Comparison of ENCODE assay signal across 8 cellular contexts in the genomic region with DNA sequence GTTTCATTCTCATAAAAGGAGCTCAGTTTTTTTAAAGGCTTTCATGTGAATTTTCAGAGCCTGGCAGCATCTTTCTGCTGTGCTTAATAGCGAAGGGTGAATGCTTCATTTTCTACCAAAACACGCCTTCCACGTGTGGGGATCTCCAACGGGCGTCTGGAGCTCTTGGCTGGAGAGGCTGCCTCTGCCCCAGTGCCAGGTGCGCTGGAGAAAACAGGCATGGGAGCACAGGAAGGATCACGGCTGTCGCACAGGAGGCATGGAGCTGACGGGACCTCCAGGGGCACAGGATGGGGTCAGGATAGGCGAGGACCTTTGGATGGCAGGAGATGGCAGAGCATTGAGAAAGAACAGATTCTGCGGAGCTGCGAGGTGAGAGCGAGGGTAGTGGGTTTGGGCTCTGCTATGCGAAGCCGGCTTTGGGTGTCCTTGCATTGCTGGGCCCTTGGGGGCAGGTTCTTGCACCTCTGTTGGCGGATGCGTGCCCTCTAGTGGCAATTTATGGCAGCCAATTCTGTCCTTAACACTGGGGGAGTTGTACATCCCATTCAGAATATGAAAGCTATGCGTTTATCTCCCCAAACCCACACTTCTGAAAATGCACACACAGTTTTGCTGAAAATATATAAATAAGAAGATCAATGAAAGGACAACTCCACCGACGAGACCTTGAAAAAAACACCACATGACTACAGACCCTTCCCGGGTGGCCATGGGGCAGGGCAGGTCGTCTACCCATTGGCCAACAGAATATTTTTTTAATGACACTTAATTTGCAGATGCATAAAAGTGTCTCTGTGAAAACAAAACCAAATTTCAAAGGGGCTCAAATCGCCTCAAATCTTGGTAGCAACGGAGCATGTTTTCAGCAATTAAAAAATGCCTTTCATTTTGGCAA.
DNase-seq lines count a peak whose midpoint lies in the region; ATAC-seq and TF ChIP-seq lines count a peak whose summit lies in the region.

No MANE protein-coding gene starts in this region.

- ATAC-seq in GM18508 (IDR thresholded peaks at IDR 0.05; ENCODE audit: insufficient read depth, unreplicated experiment) = peak; percentile 75
- peak; percentile 91 for ATAC-seq in HG02973 (IDR thresholded peaks at IDR 0.05; ENCODE audit: unreplicated experiment)
- peak; percentile 71 for ATAC-seq in activated CD8-positive, alpha-beta memory T cell treated with anti-CD3 and anti-CD28 coated beads, Interleukin-2, amount 10 ng/mL, durations not matched to agents 7 days and 5 days
- ATAC-seq in left ventricle myocardium superior = peak; percentile 74

- H3K27me3 Mint-ChIP-seq in activated CD8-positive, alpha-beta memory T cell treated with anti-CD3 and anti-CD28 coated beads, Interleukin-2, amount 10 ng/mL, durations not matched to agents 7 days and 5 days = peaks cover 5% of the 10 kb centered on the region

- no peaks in the 10 kb centered on the region for H3K27me3 ChIP-seq in BJ (ENCODE audit: control insufficient read depth, insufficient read depth, low read length)
- no peaks in the 10 kb centered on the region for H3K27me3 ChIP-seq in uterus

- H3K9me3 Mint-ChIP-seq in activated CD8-positive, alpha-beta memory T cell treated with anti-CD3 and anti-CD28 coated beads, Interleukin-2, amount 10 ng/mL, durations not matched to agents 7 days and 5 days (ENCODE audit: low read depth) = no peaks in the 10 kb centered on the region

- no peak for TF ChIP-seq POLR2A in uterus (IDR thresholded peaks at IDR 0.05)

- H3K27ac Mint-ChIP-seq in activated CD8-positive, alpha-beta memory T cell treated with anti-CD3 and anti-CD28 coated beads, Interleukin-2, amount 10 ng/mL, durations not matched to agents 7 days and 5 days = no peak overlapping the region

- CTCF ChIA-PET in BJ (lab: Yijun Ruan, JAX) = interaction anchor here (0.7 to 4.2 kb wide), 14 partner anchors 9 to 667 kb away, joined by 3 to 21 read pairs (median 4); no protein-coding TSS in a partner anchor
- CTCF ChIA-PET in activated CD8-positive, alpha-beta memory T cell treated with anti-CD3 and anti-CD28 coated beads, Interleukin-2, amount 10 ng/mL, durations not matched to agents 7 days and 5 days (lab: Charles Lee) = interaction anchor here (1.3 to 2.5 kb wide), 5 partner anchors 14 to 732 kb away, joined by 3 to 14 read pairs (median 5); no protein-coding TSS in a partner anchor

- intact Hi-C loops in left ventricle myocardium superior (cut with micrococcal nuclease) (no loop called here), uterus (cut with DNase I; ENCODE audit: low total_unique reads) (no loop called here)

- no peaks in the 10 kb centered on the region for H3K4me1 ChIP-seq in uterus

- no peaks in the 10 kb centered on the region for H3K4me1 Mint-ChIP-seq in activated CD8-positive, alpha-beta memory T cell treated with anti-CD3 and anti-CD28 coated beads, Interleukin-2, amount 10 ng/mL, durations not matched to agents 7 days and 5 days

- H3K27ac ChIP-seq in uterus = no peak overlapping the region

- POLR2A ChIA-PET in BJ (lab: Charles Lee) = no interaction called here

- no peak overlapping the region for H3K4me3 Mint-ChIP-seq in activated CD8-positive, alpha-beta memory T cell treated with anti-CD3 and anti-CD28 coated beads, Interleukin-2, amount 10 ng/mL, durations not matched to agents 7 days and 5 days

- no peaks in the 10 kb centered on the region for H3K9me3 ChIP-seq in uterus

- no peak overlapping the region for H3K4me3 ChIP-seq in BJ (ENCODE audit: low read depth, low read length)
- no peak overlapping the region for H3K4me3 ChIP-seq in uterus

- H3K36me3 Mint-ChIP-seq in activated CD8-positive, alpha-beta memory T cell treated with anti-CD3 and anti-CD28 coated beads, Interleukin-2, amount 10 ng/mL, durations not matched to agents 7 days and 5 days = no peaks in the 10 kb centered on the region

- DNase-seq in BJ (ENCODE audit: low read depth) (no peak), NCI-H460 (ENCODE audit: extremely low read depth, low read depth) (peak; percentile 46), left ventricle myocardium superior (peak; percentile 41), uterus (no peak)
- peak; percentile 68 for DNase-seq in activated CD8-positive, alpha-beta memory T cell treated with anti-CD3 and anti-CD28 coated beads, Interleukin-2, amount 10 ng/mL, durations not matched to agents 7 days and 5 days
- peak in 3 of 4 experiments; percentile 1 to 14 (median 4) for DNase-seq in stimulated activated CD4-positive, alpha-beta T cell treated with anti-CD3 and anti-CD28 coated beads, Interleukin-1b, Interleukin-23, amount 100 ng/mL, for 24 hours (ENCODE audit: low read depth in 4 of 4, low spot score in 1 of 4)

- no peaks in the 10 kb centered on the region for H3K36me3 ChIP-seq in BJ (ENCODE audit: control insufficient read depth, insufficient read depth, low read length)
- H3K36me3 ChIP-seq in uterus = no peaks in the 10 kb centered on the region

- TF ChIP-seq CTCF in BJ (IDR thresholded peaks at IDR 0.05; ENCODE audit: insufficient read depth, low read depth, low read length) (peak; percentile 70), uterus (IDR thresholded peaks at IDR 0.05) (no peak)

Comparison
In these comparisons a context has a peak if more than half of its experiments do, and no peak if none do; other contexts are left out.
1. DNase-seq: peak in NCI-H460 (single experiment), activated CD8-positive, alpha-beta memory T cell treated with anti-CD3 and anti-CD28 coated beads, Interleukin-2, amount 10 ng/mL, durations not matched to agents 7 days and 5 days (single experiment), left ventricle myocardium superior (single experiment) and stimulated activated CD4-positive, alpha-beta T cell treated with anti-CD3 and anti-CD28 coated beads, Interleukin-1b, Interleukin-23, amount 100 ng/mL, for 24 hours (3 of 4); none in BJ (single experiment) and uterus (0 of 2).
2. Peak in every context shown above with its lines, with median percentiles within 50 percentile points of each other: ATAC-seq.